Comparison of ENCODE assay signal across 1 cellular context in the genomic region with DNA sequence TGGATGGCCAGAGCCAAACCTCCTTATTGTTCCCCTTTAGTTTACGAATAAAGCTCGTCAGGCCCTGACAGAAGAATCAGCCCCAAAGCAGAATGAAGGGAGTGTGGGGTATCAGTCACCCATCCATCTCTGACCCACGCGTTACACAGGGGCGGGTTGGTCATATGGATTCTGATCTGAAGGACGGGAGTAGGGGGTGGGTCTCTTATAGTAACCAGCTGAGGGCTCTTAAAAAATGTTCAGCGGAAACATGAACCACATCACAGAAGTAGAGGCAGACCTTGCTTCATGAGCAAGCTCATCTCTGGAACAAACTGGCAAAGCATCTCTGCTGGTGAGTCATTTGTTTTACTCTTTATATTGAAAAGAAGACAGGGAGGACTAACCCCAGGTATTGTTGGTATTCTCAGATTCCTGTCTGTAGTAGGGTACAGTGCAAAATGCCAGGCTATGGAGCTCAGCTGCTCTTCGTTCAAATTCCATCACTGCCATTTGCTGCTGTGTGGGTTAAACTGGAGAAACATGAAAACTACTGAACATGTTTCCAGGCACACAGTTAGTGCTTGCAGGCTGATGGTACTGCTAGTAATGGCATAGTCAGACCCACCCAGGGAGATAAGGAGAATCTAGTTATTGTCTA.
TF ChIP-seq lines count a peak whose summit lies in the region.

CXCR6 (plus strand) TSS at position 258 of the 640 bp plus-strand sequence. CDS start 3,018 bp downstream, outside the sequence.

TF ChIP-seq in WTC11, 78 proteins besides CTCF, POLR2A, EP300 and RAD21 (continued from another document):
- no peak for TF ChIP-seq SMAD3 (CRISPR knock-in tag; IDR thresholded peaks at IDR 0.05; ENCODE audit: borderline replicate concordance)
- no peak for TF ChIP-seq NR1H2 (CRISPR knock-in tag; IDR thresholded peaks at IDR 0.05)
- no peak for TF ChIP-seq E2F4 (CRISPR knock-in tag; IDR thresholded peaks at IDR 0.05; ENCODE audit: borderline replicate concordance, low read depth)
- TF ChIP-seq ELF4 (CRISPR knock-in tag; IDR thresholded peaks at IDR 0.05; ENCODE audit: low read depth), result no peak
- TF ChIP-seq, protein P1, sequence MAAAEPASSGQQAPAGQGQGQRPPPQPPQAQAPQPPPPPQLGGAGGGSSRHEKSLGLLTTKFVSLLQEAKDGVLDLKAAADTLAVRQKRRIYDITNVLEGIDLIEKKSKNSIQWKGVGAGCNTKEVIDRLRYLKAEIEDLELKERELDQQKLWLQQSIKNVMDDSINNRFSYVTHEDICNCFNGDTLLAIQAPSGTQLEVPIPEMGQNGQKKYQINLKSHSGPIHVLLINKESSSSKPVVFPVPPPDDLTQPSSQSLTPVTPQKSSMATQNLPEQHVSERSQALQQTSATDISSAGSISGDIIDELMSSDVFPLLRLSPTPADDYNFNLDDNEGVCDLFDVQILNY (CRISPR knock-in tag; IDR thresholded peaks at IDR 0.05), result no peak
- TF ChIP-seq RELA (CRISPR knock-in tag; IDR thresholded peaks at IDR 0.05; ENCODE audit: borderline replicate concordance), result no peak
- no peak for TF ChIP-seq IRF2 (CRISPR knock-in tag; IDR thresholded peaks at IDR 0.05; ENCODE audit: borderline replicate concordance, low read depth)
- no peak for TF ChIP-seq ZNF232 (CRISPR knock-in tag; IDR thresholded peaks at IDR 0.05)
- no peak for TF ChIP-seq KAT7 (CRISPR knock-in tag; IDR thresholded peaks at IDR 0.05; ENCODE audit: borderline replicate concordance)
- no peak for TF ChIP-seq FOXK1 (CRISPR knock-in tag; IDR thresholded peaks at IDR 0.05)
- TF ChIP-seq, protein P2, sequence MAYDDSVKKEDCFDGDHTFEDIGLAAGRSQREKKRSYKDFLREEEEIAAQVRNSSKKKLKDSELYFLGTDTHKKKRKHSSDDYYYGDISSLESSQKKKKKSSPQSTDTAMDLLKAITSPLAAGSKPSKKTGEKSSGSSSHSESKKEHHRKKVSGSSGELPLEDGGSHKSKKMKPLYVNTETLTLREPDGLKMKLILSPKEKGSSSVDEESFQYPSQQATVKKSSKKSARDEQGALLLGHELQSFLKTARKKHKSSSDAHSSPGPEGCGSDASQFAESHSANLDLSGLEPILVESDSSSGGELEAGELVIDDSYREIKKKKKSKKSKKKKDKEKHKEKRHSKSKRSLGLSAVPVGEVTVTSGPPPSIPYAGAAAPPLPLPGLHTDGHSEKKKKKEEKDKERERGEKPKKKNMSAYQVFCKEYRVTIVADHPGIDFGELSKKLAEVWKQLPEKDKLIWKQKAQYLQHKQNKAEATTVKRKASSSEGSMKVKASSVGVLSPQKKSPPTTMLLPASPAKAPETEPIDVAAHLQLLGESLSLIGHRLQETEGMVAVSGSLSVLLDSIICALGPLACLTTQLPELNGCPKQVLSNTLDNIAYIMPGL (CRISPR knock-in tag; IDR thresholded peaks at IDR 0.05), result no peak
